1 cellular context compared by ENCODE assay signal in genomic region chr1:27393641-27394281, GRCh38.
TF ChIP-seq lines count a peak whose summit lies in the region.

No MANE protein-coding gene starts in this region.

TF ChIP-seq in K562, 482 proteins besides CTCF, POLR2A, EP300 and RAD21:
- peak; percentile 53 for TF ChIP-seq POLR2G (IDR thresholded peaks at IDR 0.05; ENCODE audit: low read depth, low read length)
- peak; percentile 77; the same call in 1 of the 2 replicates for TF ChIP-seq ZBTB33 (CRISPR knock-in tag; IDR thresholded peaks at IDR 0.05)
- TF ChIP-seq E2F5 (CRISPR knock-in tag; IDR thresholded peaks at IDR 0.05) = peak; percentile 48; the same call in 1 of the 2 replicates
- TF ChIP-seq, protein P1, sequence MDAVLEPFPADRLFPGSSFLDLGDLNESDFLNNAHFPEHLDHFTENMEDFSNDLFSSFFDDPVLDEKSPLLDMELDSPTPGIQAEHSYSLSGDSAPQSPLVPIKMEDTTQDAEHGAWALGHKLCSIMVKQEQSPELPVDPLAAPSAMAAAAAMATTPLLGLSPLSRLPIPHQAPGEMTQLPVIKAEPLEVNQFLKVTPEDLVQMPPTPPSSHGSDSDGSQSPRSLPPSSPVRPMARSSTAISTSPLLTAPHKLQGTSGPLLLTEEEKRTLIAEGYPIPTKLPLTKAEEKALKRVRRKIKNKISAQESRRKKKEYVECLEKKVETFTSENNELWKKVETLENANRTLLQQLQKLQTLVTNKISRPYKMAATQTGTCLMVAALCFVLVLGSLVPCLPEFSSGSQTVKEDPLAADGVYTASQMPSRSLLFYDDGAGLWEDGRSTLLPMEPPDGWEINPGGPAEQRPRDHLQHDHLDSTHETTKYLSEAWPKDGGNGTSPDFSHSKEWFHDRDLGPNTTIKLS (IDR thresholded peaks at IDR 0.05; ENCODE audit: borderline replicate concordance, low read depth) = no peak
- TF ChIP-seq, protein P2, sequence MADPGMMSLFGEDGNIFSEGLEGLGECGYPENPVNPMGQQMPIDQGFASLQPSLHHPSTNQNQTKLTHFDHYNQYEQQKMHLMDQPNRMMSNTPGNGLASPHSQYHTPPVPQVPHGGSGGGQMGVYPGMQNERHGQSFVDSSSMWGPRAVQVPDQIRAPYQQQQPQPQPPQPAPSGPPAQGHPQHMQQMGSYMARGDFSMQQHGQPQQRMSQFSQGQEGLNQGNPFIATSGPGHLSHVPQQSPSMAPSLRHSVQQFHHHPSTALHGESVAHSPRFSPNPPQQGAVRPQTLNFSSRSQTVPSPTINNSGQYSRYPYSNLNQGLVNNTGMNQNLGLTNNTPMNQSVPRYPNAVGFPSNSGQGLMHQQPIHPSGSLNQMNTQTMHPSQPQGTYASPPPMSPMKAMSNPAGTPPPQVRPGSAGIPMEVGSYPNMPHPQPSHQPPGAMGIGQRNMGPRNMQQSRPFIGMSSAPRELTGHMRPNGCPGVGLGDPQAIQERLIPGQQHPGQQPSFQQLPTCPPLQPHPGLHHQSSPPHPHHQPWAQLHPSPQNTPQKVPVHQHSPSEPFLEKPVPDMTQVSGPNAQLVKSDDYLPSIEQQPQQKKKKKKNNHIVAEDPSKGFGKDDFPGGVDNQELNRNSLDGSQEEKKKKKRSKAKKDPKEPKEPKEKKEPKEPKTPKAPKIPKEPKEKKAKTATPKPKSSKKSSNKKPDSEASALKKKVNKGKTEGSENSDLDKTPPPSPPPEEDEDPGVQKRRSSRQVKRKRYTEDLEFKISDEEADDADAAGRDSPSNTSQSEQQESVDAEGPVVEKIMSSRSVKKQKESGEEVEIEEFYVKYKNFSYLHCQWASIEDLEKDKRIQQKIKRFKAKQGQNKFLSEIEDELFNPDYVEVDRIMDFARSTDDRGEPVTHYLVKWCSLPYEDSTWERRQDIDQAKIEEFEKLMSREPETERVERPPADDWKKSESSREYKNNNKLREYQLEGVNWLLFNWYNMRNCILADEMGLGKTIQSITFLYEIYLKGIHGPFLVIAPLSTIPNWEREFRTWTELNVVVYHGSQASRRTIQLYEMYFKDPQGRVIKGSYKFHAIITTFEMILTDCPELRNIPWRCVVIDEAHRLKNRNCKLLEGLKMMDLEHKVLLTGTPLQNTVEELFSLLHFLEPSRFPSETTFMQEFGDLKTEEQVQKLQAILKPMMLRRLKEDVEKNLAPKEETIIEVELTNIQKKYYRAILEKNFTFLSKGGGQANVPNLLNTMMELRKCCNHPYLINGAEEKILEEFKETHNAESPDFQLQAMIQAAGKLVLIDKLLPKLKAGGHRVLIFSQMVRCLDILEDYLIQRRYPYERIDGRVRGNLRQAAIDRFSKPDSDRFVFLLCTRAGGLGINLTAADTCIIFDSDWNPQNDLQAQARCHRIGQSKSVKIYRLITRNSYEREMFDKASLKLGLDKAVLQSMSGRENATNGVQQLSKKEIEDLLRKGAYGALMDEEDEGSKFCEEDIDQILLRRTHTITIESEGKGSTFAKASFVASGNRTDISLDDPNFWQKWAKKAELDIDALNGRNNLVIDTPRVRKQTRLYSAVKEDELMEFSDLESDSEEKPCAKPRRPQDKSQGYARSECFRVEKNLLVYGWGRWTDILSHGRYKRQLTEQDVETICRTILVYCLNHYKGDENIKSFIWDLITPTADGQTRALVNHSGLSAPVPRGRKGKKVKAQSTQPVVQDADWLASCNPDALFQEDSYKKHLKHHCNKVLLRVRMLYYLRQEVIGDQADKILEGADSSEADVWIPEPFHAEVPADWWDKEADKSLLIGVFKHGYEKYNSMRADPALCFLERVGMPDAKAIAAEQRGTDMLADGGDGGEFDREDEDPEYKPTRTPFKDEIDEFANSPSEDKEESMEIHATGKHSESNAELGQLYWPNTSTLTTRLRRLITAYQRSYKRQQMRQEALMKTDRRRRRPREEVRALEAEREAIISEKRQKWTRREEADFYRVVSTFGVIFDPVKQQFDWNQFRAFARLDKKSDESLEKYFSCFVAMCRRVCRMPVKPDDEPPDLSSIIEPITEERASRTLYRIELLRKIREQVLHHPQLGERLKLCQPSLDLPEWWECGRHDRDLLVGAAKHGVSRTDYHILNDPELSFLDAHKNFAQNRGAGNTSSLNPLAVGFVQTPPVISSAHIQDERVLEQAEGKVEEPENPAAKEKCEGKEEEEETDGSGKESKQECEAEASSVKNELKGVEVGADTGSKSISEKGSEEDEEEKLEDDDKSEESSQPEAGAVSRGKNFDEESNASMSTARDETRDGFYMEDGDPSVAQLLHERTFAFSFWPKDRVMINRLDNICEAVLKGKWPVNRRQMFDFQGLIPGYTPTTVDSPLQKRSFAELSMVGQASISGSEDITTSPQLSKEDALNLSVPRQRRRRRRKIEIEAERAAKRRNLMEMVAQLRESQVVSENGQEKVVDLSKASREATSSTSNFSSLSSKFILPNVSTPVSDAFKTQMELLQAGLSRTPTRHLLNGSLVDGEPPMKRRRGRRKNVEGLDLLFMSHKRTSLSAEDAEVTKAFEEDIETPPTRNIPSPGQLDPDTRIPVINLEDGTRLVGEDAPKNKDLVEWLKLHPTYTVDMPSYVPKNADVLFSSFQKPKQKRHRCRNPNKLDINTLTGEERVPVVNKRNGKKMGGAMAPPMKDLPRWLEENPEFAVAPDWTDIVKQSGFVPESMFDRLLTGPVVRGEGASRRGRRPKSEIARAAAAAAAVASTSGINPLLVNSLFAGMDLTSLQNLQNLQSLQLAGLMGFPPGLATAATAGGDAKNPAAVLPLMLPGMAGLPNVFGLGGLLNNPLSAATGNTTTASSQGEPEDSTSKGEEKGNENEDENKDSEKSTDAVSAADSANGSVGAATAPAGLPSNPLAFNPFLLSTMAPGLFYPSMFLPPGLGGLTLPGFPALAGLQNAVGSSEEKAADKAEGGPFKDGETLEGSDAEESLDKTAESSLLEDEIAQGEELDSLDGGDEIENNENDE (IDR thresholded peaks at IDR 0.05; ENCODE audit: low read depth, low read length) = no peak
- 0 out of 2 replicates have a peak, but pooled peaks have one; percentile 33 for TF ChIP-seq NR3C1 (CRISPR knock-in tag; IDR thresholded peaks at IDR 0.05)
TF ChIP-seq in K562: peak in this region for 4.
